Comparison of ENCODE assay signal across 9 cellular contexts in genomic region chr2:109516445-109517117, GRCh38.
DNase-seq lines count a peak whose midpoint lies in the region; ATAC-seq and TF ChIP-seq lines count a peak whose summit lies in the region.
"Had no signal": no experiment of that assay in that cellular context is flagged by ENCODE, and none has a peak within 500 bp of the region (broad histone marks: within the 10 kb centered on the region; RNA-seq: fewer than 3 reads in every experiment).

No MANE protein-coding gene starts in this region.

- no peaks in the 10 kb centered on the region for H3K79me2 ChIP-seq in H9 (ENCODE audit: insufficient read depth, low read length)

- H3K27me3 Mint-ChIP-seq in CD14-positive monocyte (ENCODE audit: low read depth in 3 of 3) (peaks cover 0 to 6% (median 1%) of the 10 kb centered on the region in 3 donors), H9 (ENCODE audit: low read depth) (peaks cover 2% of the 10 kb centered on the region)

- no peaks in the 10 kb centered on the region for H3K79me1 ChIP-seq in H9 (ENCODE audit: insufficient read depth, low read depth, low read length, poor library complexity, severe bottlenecking)

- no peak overlapping the region for H2BK5ac ChIP-seq in H9 (ENCODE audit: insufficient read length, low read length)

- H3K4me2 ChIP-seq in H9 (ENCODE audit: insufficient read depth, insufficient read length, low read length), result no peak overlapping the region
- H3K4me2 ChIP-seq: KMS-11 had no signal

- no peaks in the 10 kb centered on the region for H3K9me3 Mint-ChIP-seq in CD14-positive monocyte
- no peaks in the 10 kb centered on the region for H3K9me3 Mint-ChIP-seq in H9

- DNase-seq in CD14-positive monocyte (ENCODE audit: low spot score), result no peak
- peak; percentile 90 for DNase-seq in H9
- no peak for DNase-seq in RWPE2 (ENCODE audit: low spot score)
- DNase-seq in fibroblast of villous mesenchyme (ENCODE audit: low read depth), result peak; percentile 48
- DNase-seq in stomach, result peak; percentile 55
- DNase-seq in lower leg skin (ENCODE audit: low spot score in 2 of 2), result no peak
- DNase-seq in activated naive CD4-positive, alpha-beta T cell (lab: John Stamatoyannopoulos, UW), result no peak

- H3K4ac ChIP-seq in H9 (ENCODE audit: low read depth, low read length), result no peak overlapping the region

- no peak overlapping the region for H2BK12ac ChIP-seq in H9 (ENCODE audit: insufficient read length, low read depth, low read length)

- no peak overlapping the region for H3K18ac ChIP-seq in H9 (ENCODE audit: insufficient read length, low read depth, low read length)

- H3K9ac ChIP-seq in H9 (ENCODE audit: extremely low read depth, insufficient read length, low read length), result no peak overlapping the region
- H3K9ac ChIP-seq: KMS-11 had no signal

- no peak for TF ChIP-seq POLR2A in stomach (IDR thresholded peaks at IDR 0.05)
- no peak for TF ChIP-seq POLR2A in lower leg skin (IDR thresholded peaks at IDR 0.05)

- no peak overlapping the region for H3K14ac ChIP-seq in H9 (ENCODE audit: insufficient read depth, low read length)

- H2AK5ac ChIP-seq in H9 (ENCODE audit: insufficient read length, low read length), result no peak overlapping the region

- H3K27ac Mint-ChIP-seq in CD14-positive monocyte (peak overlapping the region in 1 of 7 donors; percentile 38), H9 (no peak overlapping the region; a peak in 2 of 7 replicates)

- no peak overlapping the region for H4K8ac ChIP-seq in H9 (replicated peaks; ENCODE audit: insufficient read length, low read depth, low read length)

- H3K36me3 Mint-ChIP-seq in CD14-positive monocyte (no peaks in the 10 kb centered on the region), H9 (ENCODE audit: insufficient read depth in 1 of 3, low read depth in 3 of 3) (no peaks in the 10 kb centered on the region; a peak in 1 of 7 replicates)

- H3K4me1 Mint-ChIP-seq in CD14-positive monocyte, result no peaks in the 10 kb centered on the region
- peaks cover 4% of the 10 kb centered on the region in 2 experiments; a peak in 2 of 4 replicates for H3K4me1 Mint-ChIP-seq in H9

- H4K91ac ChIP-seq in H9 (ENCODE audit: insufficient read length, low read depth, low read length), result no peak overlapping the region

- no peak overlapping the region for H3K23ac ChIP-seq in H9 (ENCODE audit: insufficient read length, low read depth, low read length)

- intact Hi-C loops in CD14-positive monocyte (cut with micrococcal nuclease) (no loop called here), stomach (cut with DNase I; ENCODE audit: low total_unique reads) (no loop called here), lower leg skin (cut with DNase I; ENCODE audit: low total_unique reads) (no loop called here)

- ATAC-seq in RWPE2 (ENCODE audit: low read depth) (peak; percentile 56; the same call in 2 of the 3 replicates), HG03432 (IDR thresholded peaks at IDR 0.05; ENCODE audit: unreplicated experiment) (no peak)

- H3T11ph ChIP-seq in H9 (ENCODE audit: low read length), result no peak overlapping the region

- H2BK15ac ChIP-seq in H9 (ENCODE audit: low read depth, low read length), result no peak overlapping the region

- H3K23me2 ChIP-seq in H9 (ENCODE audit: insufficient read length, low read depth, low read length, poor library complexity, severe bottlenecking), result no peaks in the 10 kb centered on the region

- no peak for TF ChIP-seq EP300 in stomach (IDR thresholded peaks at IDR 0.05)

- no CpG with 5 or more reads among the region's 20 CpGs for WGBS in H9 (ENCODE audit: extremely low coverage, insufficient read length, low lambda C conversion rate)
- 48 to 62% (median 58%) methylated on average over 18 to 20 of the region's 20 CpGs for WGBS in stomach, 5 donors
- 59 to 65% methylated on average over 19 of the region's 20 CpGs for WGBS in lower leg skin, 2 donors

- H2AFZ ChIP-seq in H9 (ENCODE audit: low read length), result no peak overlapping the region

- H3K9me3 ChIP-seq in H9 (ENCODE audit: control insufficient read depth, low read depth, low read length) (no peaks in the 10 kb centered on the region), RWPE2 (ENCODE audit: severe bottlenecking) (no peaks in the 10 kb centered on the region), stomach (no peaks in the 10 kb centered on the region)

- no peak overlapping the region for H4K5ac ChIP-seq in H9 (ENCODE audit: insufficient read length, low read depth, low read length)

- H2BK20ac ChIP-seq in H9 (ENCODE audit: low read depth, low read length, poor library complexity, severe bottlenecking), result no peak overlapping the region

- no peaks in the 10 kb centered on the region for H3K36me3 ChIP-seq in RWPE2 (ENCODE audit: low read depth)
- no peaks in the 10 kb centered on the region for H3K36me3 ChIP-seq in stomach

- TF ChIP-seq CTCF in CD14-positive monocyte (IDR thresholded peaks at IDR 0.05) (peak; percentile 39), H9 (conservative IDR thresholded peaks at IDR 0.05) (peak; percentile 96), RWPE2 (IDR thresholded peaks at IDR 0.05; ENCODE audit: poor library complexity, severe bottlenecking) (peak; percentile 75), fibroblast of villous mesenchyme (IDR thresholded peaks at IDR 0.05; ENCODE audit: insufficient read depth, low read depth, low read length) (peak; percentile 84), stomach (IDR thresholded peaks at IDR 0.05) (peak in 3 of 7 experiments; percentile 20 to 36 (median 26)), lower leg skin (IDR thresholded peaks at IDR 0.05) (no peak)

- H2BK120ac ChIP-seq in H9 (ENCODE audit: low read depth, low read length, poor library complexity, severe bottlenecking), result no peak overlapping the region

- H3K27ac ChIP-seq in H9 (ENCODE audit: insufficient read length, low read depth, low read length), result no peak overlapping the region
- no peak overlapping the region for H3K27ac ChIP-seq in RWPE2 (ENCODE audit: poor library complexity, severe bottlenecking)
- H3K27ac ChIP-seq in stomach, result no peak overlapping the region
- H3K27ac ChIP-seq: KMS-11 had no signal

- H4K20me1 ChIP-seq in H9 (ENCODE audit: control insufficient read depth, insufficient read depth, insufficient read length), result no peaks in the 10 kb centered on the region

- H3K4me1 ChIP-seq in H9 (ENCODE audit: insufficient read depth, low read length), result no peaks in the 10 kb centered on the region
- H3K4me1 ChIP-seq in RWPE2 (ENCODE audit: insufficient read depth, poor library complexity, severe bottlenecking), result peaks cover 3% of the 10 kb centered on the region
- peaks cover 4 to 23% (median 14%) of the 10 kb centered on the region in 4 donors for H3K4me1 ChIP-seq in stomach

- H3K27me3 ChIP-seq in H9 (ENCODE audit: insufficient read depth, low read length) (no peaks in the 10 kb centered on the region), RWPE2 (ENCODE audit: insufficient read depth, poor library complexity, severe bottlenecking) (no peaks in the 10 kb centered on the region), stomach (no peaks in the 10 kb centered on the region)

- no peak overlapping the region for H3K56ac ChIP-seq in H9 (ENCODE audit: insufficient read length, low read depth, low read length)

- H3K4me3 Mint-ChIP-seq in CD14-positive monocyte (no peak overlapping the region), H9 (no peak overlapping the region)

- H3K4me3 ChIP-seq in RWPE2 (ENCODE audit: severe bottlenecking), result no peak overlapping the region
- H3K4me3 ChIP-seq in fibroblast of villous mesenchyme (ENCODE audit: low read depth, low read length), result no peak overlapping the region
- no peak overlapping the region for H3K4me3 ChIP-seq in stomach
- no peak overlapping the region for H3K4me3 ChIP-seq in lower leg skin (ENCODE audit: low read depth, poor library complexity, severe bottlenecking)

Comparison
In these comparisons a context has a peak if more than half of its experiments do, and no peak if none do; other contexts are left out.
1. DNase-seq: peak in H9 (single experiment), fibroblast of villous mesenchyme (single experiment) and stomach (single experiment); none in CD14-positive monocyte (single experiment), RWPE2 (single experiment), lower leg skin (0 of 2) and activated naive CD4-positive, alpha-beta T cell (0 of 4).
2. CTCF ChIP-seq: peak in CD14-positive monocyte (single experiment), H9 (single experiment), RWPE2 (single experiment) and fibroblast of villous mesenchyme (single experiment); none in lower leg skin (0 of 3).